In the genomic region with DNA sequence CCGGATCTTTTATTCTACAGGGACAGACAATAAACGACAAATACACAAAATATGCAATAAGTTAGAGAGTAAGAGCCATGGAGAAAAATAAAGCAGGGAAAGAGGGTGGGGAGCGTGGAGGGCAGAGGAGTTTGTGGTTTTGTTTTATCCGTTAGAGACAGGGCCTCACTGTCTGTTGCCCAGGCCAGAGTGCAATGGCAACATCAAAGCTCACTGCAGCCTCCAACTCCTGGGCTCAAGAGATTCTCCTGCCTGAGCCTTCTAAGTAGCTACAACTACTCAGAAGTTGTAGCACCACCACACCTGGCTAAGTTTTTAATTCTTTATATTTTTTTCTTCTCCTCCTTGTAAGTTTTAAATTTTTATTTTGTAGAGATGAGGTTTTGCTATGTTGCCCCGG, we compare ENCODE assay signal across 20 cellular contexts.
"Had no signal": no experiment of that assay in that cellular context is flagged by ENCODE, and none has a peak within 500 bp of the region (broad histone marks: within the 10 kb centered on the region; RNA-seq: fewer than 3 reads in every experiment).

No MANE protein-coding gene starts in this region.

- H3K36me3 Mint-ChIP-seq: activated naive CD8-positive, alpha-beta T cell treated with anti-CD3 and anti-CD28 coated beads for 36 hours; WTC11 had no signal

- H3K4me3 Mint-ChIP-seq: activated naive CD8-positive, alpha-beta T cell treated with anti-CD3 and anti-CD28 coated beads for 36 hours; central memory CD8-positive, alpha-beta T cell; naive thymus-derived CD4-positive, alpha-beta T cell; stimulated activated naive CD8-positive, alpha-beta T cell treated with anti-CD3 and anti-CD28 coated beads, Interleukin-15, Interleukin-2, amounts not matched to agents 100 ng/mL and 50 ng/mL, for 24 hours; WTC11 had no signal

- H3K27me3 ChIP-seq: breast epithelium, foreskin keratinocyte had no signal

- H3K4me3 ChIP-seq: breast epithelium, lower lobe of right lung, prostate gland, tibial artery had no signal

- H3K9me3 Mint-ChIP-seq: activated naive CD8-positive, alpha-beta T cell treated with anti-CD3 and anti-CD28 coated beads for 36 hours; central memory CD8-positive, alpha-beta T cell; stimulated activated naive CD8-positive, alpha-beta T cell treated with anti-CD3 and anti-CD28 coated beads, Interleukin-15, Interleukin-2, amounts not matched to agents 100 ng/mL and 50 ng/mL, for 24 hours had no signal

- ATAC-seq: foreskin keratinocyte; lower lobe of right lung; naive thymus-derived CD4-positive, alpha-beta T cell; WTC11 had no signal

- H3K27ac Mint-ChIP-seq: activated naive CD8-positive, alpha-beta T cell treated with anti-CD3 and anti-CD28 coated beads for 36 hours; naive thymus-derived CD4-positive, alpha-beta T cell; stimulated activated naive CD8-positive, alpha-beta T cell treated with anti-CD3 and anti-CD28 coated beads, Interleukin-15, Interleukin-2, amounts not matched to agents 100 ng/mL and 50 ng/mL, for 24 hours; WTC11 had no signal

- FAIRE-seq: colon, kidney had no signal

- H3K4me1 ChIP-seq: breast epithelium, lower lobe of right lung, prostate gland, tibial artery had no signal

- H3K4me1 Mint-ChIP-seq: activated naive CD8-positive, alpha-beta T cell treated with anti-CD3 and anti-CD28 coated beads for 36 hours; central memory CD8-positive, alpha-beta T cell; naive thymus-derived CD4-positive, alpha-beta T cell had no signal

- H3K27ac ChIP-seq: breast epithelium, foreskin keratinocyte, lower lobe of right lung, prostate gland, tibial artery had no signal

- DNase-seq: activated CD4-positive, alpha-beta T cell treated with anti-CD3 and anti-CD28 coated beads, Interleukin-2, amount 50 U/mL, for 48 hours; activated naive CD4-positive, alpha-beta T cell treated with Interleukin-2 at 50 U/mL for 16 hours; activated naive CD8-positive, alpha-beta T cell treated with anti-CD3 and anti-CD28 coated beads for 36 hours; activated T-cell treated with anti-CD3 and anti-CD28 coated beads, Interleukin-2, amount 50 U/mL, for 48 hours; effector memory CD4-positive, alpha-beta T cell; foreskin keratinocyte; kidney; lower lobe of right lung; mesendoderm; naive thymus-derived CD4-positive, alpha-beta T cell; stimulated activated CD4-positive, alpha-beta T cell treated with anti-CD3 and anti-CD28 coated beads, Interleukin-12 subunit alpha, Interleukin-12 subunit beta, amount 100 ng/mL, for 4 hours; stimulated activated CD4-positive, alpha-beta T cell treated with anti-CD3 and anti-CD28 coated beads, Interleukin-4, amount 100 ng/mL, for 4 hours; substantia nigra; tibial artery had no signal

- H3K9me3 ChIP-seq: breast epithelium, lower lobe of right lung, prostate gland, tibial artery had no signal

- H3K36me3 ChIP-seq: breast epithelium, lower lobe of right lung, prostate gland, tibial artery had no signal
